ENCODE assay signal across 1 cellular context in genomic region chr6:14857501-14857900, GRCh38.
A peak's percentile ranks its signal among the peaks of the same experiment; 100 is the strongest.
TF ChIP-seq lines count a peak whose summit lies in the region.

No MANE protein-coding gene starts in this region.

TF ChIP-seq in GM12878, 131 proteins besides CTCF, POLR2A, EP300 and RAD21 (continued from another document):
- TF ChIP-seq, protein P1, sequence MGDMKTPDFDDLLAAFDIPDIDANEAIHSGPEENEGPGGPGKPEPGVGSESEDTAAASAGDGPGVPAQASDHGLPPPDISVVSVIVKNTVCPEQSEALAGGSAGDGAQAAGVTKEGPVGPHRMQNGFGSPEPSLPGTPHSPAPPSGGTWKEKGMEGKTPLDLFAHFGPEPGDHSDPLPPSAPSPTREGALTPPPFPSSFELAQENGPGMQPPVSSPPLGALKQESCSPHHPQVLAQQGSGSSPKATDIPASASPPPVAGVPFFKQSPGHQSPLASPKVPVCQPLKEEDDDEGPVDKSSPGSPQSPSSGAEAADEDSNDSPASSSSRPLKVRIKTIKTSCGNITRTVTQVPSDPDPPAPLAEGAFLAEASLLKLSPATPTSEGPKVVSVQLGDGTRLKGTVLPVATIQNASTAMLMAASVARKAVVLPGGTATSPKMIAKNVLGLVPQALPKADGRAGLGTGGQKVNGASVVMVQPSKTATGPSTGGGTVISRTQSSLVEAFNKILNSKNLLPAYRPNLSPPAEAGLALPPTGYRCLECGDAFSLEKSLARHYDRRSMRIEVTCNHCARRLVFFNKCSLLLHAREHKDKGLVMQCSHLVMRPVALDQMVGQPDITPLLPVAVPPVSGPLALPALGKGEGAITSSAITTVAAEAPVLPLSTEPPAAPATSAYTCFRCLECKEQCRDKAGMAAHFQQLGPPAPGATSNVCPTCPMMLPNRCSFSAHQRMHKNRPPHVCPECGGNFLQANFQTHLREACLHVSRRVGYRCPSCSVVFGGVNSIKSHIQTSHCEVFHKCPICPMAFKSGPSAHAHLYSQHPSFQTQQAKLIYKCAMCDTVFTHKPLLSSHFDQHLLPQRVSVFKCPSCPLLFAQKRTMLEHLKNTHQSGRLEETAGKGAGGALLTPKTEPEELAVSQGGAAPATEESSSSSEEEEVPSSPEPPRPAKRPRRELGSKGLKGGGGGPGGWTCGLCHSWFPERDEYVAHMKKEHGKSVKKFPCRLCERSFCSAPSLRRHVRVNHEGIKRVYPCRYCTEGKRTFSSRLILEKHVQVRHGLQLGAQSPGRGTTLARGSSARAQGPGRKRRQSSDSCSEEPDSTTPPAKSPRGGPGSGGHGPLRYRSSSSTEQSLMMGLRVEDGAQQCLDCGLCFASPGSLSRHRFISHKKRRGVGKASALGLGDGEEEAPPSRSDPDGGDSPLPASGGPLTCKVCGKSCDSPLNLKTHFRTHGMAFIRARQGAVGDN (IDR thresholded peaks at IDR 0.05), result 0 out of 2 replicates have a peak, but pooled peaks have one; percentile 24
- TF ChIP-seq CHD2 (IDR thresholded peaks at IDR 0.05; ENCODE audit: borderline replicate concordance, low read depth, low read length) (0 out of 2 replicates have a peak, but pooled peaks have one; percentile 34), BHLHE40 (IDR thresholded peaks at IDR 0.05; ENCODE audit: borderline replicate concordance in 1 of 2, low read depth in 2 of 2, low read length in 1 of 2) (0 out of 4 replicates have a peak, but pooled peaks of 1 of the 2 experiments have one; percentile 10), ESRRA (IDR thresholded peaks at IDR 0.05; ENCODE audit: low read length) (no peak), CREM (IDR thresholded peaks at IDR 0.05; ENCODE audit: low read depth) (peak; percentile 48; the same call in 1 of the 2 replicates), MTA2 (IDR thresholded peaks at IDR 0.05; ENCODE audit: low read depth) (peak; percentile 19; the same call in 1 of the 2 replicates), CREB1 (IDR thresholded peaks at IDR 0.05; ENCODE audit: low read depth) (0 out of 2 replicates have a peak, but pooled peaks have one; percentile 37), ZSCAN29 (IDR thresholded peaks at IDR 0.05) (no peak), PML (IDR thresholded peaks at IDR 0.05; ENCODE audit: low read length) (no peak), IRF3 (IDR thresholded peaks at IDR 0.05) (no peak), EGR1 (IDR thresholded peaks at IDR 0.05; ENCODE audit: borderline replicate concordance in 1 of 2, low read depth in 2 of 2, low read length in 2 of 2) (peak in 1 of 2 experiments; percentile 18; a peak in 1 of 3 replicates), ZNF622 (IDR thresholded peaks at IDR 0.05) (no peak), SPI1 (IDR thresholded peaks at IDR 0.05; ENCODE audit: borderline replicate concordance, insufficient read depth, low read depth, low read length) (peak; percentile 71; the same call in 1 of the 2 replicates)
- TF ChIP-seq, protein P2, sequence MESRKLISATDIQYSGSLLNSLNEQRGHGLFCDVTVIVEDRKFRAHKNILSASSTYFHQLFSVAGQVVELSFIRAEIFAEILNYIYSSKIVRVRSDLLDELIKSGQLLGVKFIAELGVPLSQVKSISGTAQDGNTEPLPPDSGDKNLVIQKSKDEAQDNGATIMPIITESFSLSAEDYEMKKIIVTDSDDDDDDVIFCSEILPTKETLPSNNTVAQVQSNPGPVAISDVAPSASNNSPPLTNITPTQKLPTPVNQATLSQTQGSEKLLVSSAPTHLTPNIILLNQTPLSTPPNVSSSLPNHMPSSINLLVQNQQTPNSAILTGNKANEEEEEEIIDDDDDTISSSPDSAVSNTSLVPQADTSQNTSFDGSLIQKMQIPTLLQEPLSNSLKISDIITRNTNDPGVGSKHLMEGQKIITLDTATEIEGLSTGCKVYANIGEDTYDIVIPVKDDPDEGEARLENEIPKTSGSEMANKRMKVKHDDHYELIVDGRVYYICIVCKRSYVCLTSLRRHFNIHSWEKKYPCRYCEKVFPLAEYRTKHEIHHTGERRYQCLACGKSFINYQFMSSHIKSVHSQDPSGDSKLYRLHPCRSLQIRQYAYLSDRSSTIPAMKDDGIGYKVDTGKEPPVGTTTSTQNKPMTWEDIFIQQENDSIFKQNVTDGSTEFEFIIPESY (IDR thresholded peaks at IDR 0.05), result no peak
